In genomic region chr5:66617223-66617861, GRCh38 we compare ENCODE assay signal across 13 cellular contexts. TPM values are rescaled to one million over a fixed set of nuclear protein-coding genes. Genes with fewer than 3 reads are reported as not detected.
A peak's percentile ranks its signal among the peaks of the same experiment; 100 is the strongest.
DNase-seq lines count a peak whose midpoint lies in the region; ATAC-seq, FAIRE-seq and TF ChIP-seq lines count a peak whose summit lies in the region.
"Had no signal": no experiment of that assay in that cellular context is flagged by ENCODE, and none has a peak within 500 bp of the region (broad histone marks: within the 10 kb centered on the region; RNA-seq: fewer than 3 reads in every experiment).

No MANE protein-coding gene starts in this region.

- no peak overlapping the region for H2BK120ac ChIP-seq in mesendoderm (ENCODE audit: low read depth, low read length)

- no peak overlapping the region for H2BK5ac ChIP-seq in mesendoderm (ENCODE audit: low read length)

- H3K27me3 ChIP-seq in left lung, result no peaks in the 10 kb centered on the region
- no peaks in the 10 kb centered on the region for H3K27me3 ChIP-seq in small intestine (ENCODE audit: control insufficient read depth in 2 of 2, insufficient read depth in 2 of 2, low read length in 2 of 2)
- no peaks in the 10 kb centered on the region for H3K27me3 ChIP-seq in mesendoderm (ENCODE audit: insufficient read depth, low read length, poor library complexity)
- H3K27me3 ChIP-seq: vagina had no signal

- H3K9me3 Mint-ChIP-seq in IgD-negative memory B cell, result peaks cover 0 to 2% (median 0%) of the 10 kb centered on the region in 3 donors

- FAIRE-seq in small intestine (lab: Jason Lieb, UNC), result no peak
- FAIRE-seq: H1 had no signal

- H4K8ac ChIP-seq in mesendoderm (ENCODE audit: low read depth, low read length), result no peak overlapping the region

- H3K27ac ChIP-seq in left lung (peak overlapping the region in 1 of 2 donors; percentile 36), small intestine (ENCODE audit: low read depth in 1 of 2, low read length in 1 of 2) (peak overlapping the region in 1 of 2 donors; percentile 45), mesendoderm (ENCODE audit: low read depth, low read length) (no peak overlapping the region)
- H3K27ac ChIP-seq: vagina had no signal

- H3K23ac ChIP-seq in mesendoderm (ENCODE audit: low read length), result no peak overlapping the region

- no peak overlapping the region for H2AK5ac ChIP-seq in mesendoderm (ENCODE audit: low read length)

- H3K27ac Mint-ChIP-seq in IgD-negative memory B cell, result peak overlapping the region; percentile 6 to 91 (median 20)

- H3K79me2 ChIP-seq in mesendoderm (ENCODE audit: control insufficient read depth, insufficient read depth, low read length), result no peaks in the 10 kb centered on the region

- no peak overlapping the region for H3K4ac ChIP-seq in mesendoderm (ENCODE audit: low read depth, low read length)

- H3K56ac ChIP-seq in mesendoderm (ENCODE audit: low read length), result no peak overlapping the region

- H2BK15ac ChIP-seq in mesendoderm (replicated peaks; ENCODE audit: low read depth), result no peak overlapping the region

- H3K18ac ChIP-seq in mesendoderm (ENCODE audit: low read length), result no peak overlapping the region

- intact Hi-C loops in left lung (cut with DNase I), result no loop called here

- H3K36me3 Mint-ChIP-seq in IgD-negative memory B cell, result no peaks in the 10 kb centered on the region

- WGBS in small intestine, 3 donors, result 77 to 88% (median 81%) methylated on average over 6 of the region's 6 CpGs
- no CpG with 5 or more reads among the region's 6 CpGs for WGBS in mesendoderm (ENCODE audit: extremely low coverage, insufficient coverage, low lambda C conversion rate)

- H3K4me3 ChIP-seq in left lung (no peak overlapping the region), small intestine (ENCODE audit: low read depth in 1 of 2, low read length in 2 of 2) (no peak overlapping the region), mesendoderm (ENCODE audit: low read length) (no peak overlapping the region)
- H3K4me3 ChIP-seq: vagina had no signal

- peaks cover 2% of the 10 kb centered on the region for H3K27me3 Mint-ChIP-seq in IgD-negative memory B cell

- peak overlapping the region; percentile 0 to 78 (median 60) for H3K4me3 Mint-ChIP-seq in IgD-negative memory B cell

- H3K4me2 ChIP-seq in mesendoderm (ENCODE audit: low read length), result no peak overlapping the region

- DNase-seq in left lung (no peak), UCSD-AML1 (lab: John Stamatoyannopoulos, UW; ENCODE audit: unreplicated experiment) (no peak), small intestine (no peak), mesendoderm (no peak), NCI-H146 treated with DMSO at 0.1 percent for 48 hours (lab: John Stamatoyannopoulos, UW; ENCODE audit: unreplicated experiment) (no peak)
- DNase-seq: activated T-cell treated with anti-CD3 and anti-CD28 coated beads, Interleukin-2, amount 50 U/mL, for 1 hour; COR-L47; NCI-H187 treated with DMSO at 0.1 percent for 48 hours had no signal

- H4K5ac ChIP-seq in mesendoderm (ENCODE audit: low read length), result no peak overlapping the region

- peaks cover 17 to 42% (median 39%) of the 10 kb centered on the region in 3 donors for H3K4me1 Mint-ChIP-seq in IgD-negative memory B cell

- H3K9me3 ChIP-seq in left lung (no peaks in the 10 kb centered on the region), small intestine (ENCODE audit: control insufficient read depth, low read depth) (no peaks in the 10 kb centered on the region)
- H3K9me3 ChIP-seq: vagina had no signal

- peaks cover 3 to 8% of the 10 kb centered on the region in 2 donors for H3K4me1 ChIP-seq in left lung
- no peaks in the 10 kb centered on the region for H3K4me1 ChIP-seq in small intestine (ENCODE audit: control insufficient read depth in 2 of 2, insufficient read depth in 1 of 2, low read depth in 1 of 2, low read length in 1 of 2)
- H3K4me1 ChIP-seq in mesendoderm (ENCODE audit: control insufficient read depth, low read depth, low read length), result no peaks in the 10 kb centered on the region
- H3K4me1 ChIP-seq: vagina had no signal

- no peak for TF ChIP-seq CTCF in left lung (IDR thresholded peaks at IDR 0.05)

- H3K36me3 ChIP-seq in left lung, result no peaks in the 10 kb centered on the region
- no peaks in the 10 kb centered on the region for H3K36me3 ChIP-seq in small intestine (ENCODE audit: control insufficient read depth in 2 of 2, insufficient read depth in 2 of 2, low read length in 2 of 2)
- H3K36me3 ChIP-seq in mesendoderm (ENCODE audit: control insufficient read depth, insufficient read depth, low read length), result no peaks in the 10 kb centered on the region
- H3K36me3 ChIP-seq: vagina had no signal

- H3K79me1 ChIP-seq in mesendoderm (ENCODE audit: low read length), result no peaks in the 10 kb centered on the region

- H3K9ac ChIP-seq in mesendoderm (ENCODE audit: low read length), result no peak overlapping the region

- ATAC-seq in GM18511 (IDR thresholded peaks at IDR 0.05; ENCODE audit: unreplicated experiment) (peak; percentile 77), GM21515 (IDR thresholded peaks at IDR 0.05; ENCODE audit: unreplicated experiment) (peak; percentile 64), left lung (peak; percentile 10)

RNA-seq across cellular contexts. Expression of gene MAST4, which starts 21.1 kb away (rescaled TPM):
- polyA plus RNA-seq in IgD-negative memory B cell (11.8 TPM), small intestine (1 to 10 TPM; 3.0 to 4.7 (median 4.4) TPM)
- total RNA-seq in left lung, result 10 to 100 TPM; 52.2 to 57.6 TPM
- polyA plus RNA-seq in mesendoderm (2013, experiment 1 of 2), result 4.1 TPM
- polyA plus RNA-seq in mesendoderm (2013, experiment 2 of 2), result 3.7 TPM

Comparison
In these comparisons a context has a peak if more than half of its experiments do, and no peak if none do; other contexts are left out.
1. ATAC-seq: peak in every context shown above with its lines; median percentile 77 in GM18511; 64 in GM21515; 10 in left lung.